In genomic region chr4:158319880-158320279, GRCh38 we compare ENCODE assay signal across 35 cellular contexts.
"Had no signal": no experiment of that assay in that cellular context is flagged by ENCODE, and none has a peak within 500 bp of the region (broad histone marks: within the 10 kb centered on the region; RNA-seq: fewer than 3 reads in every experiment).

No MANE protein-coding gene starts in this region.

- H3K9ac ChIP-seq: KMS-11 had no signal

- H3K4me3 ChIP-seq: MG63 had no signal

- DNase-seq: Karpas-422, Kasumi-1, MG63, MM.1S, MV-4-11, NCI-H1048, NCI-H1092, NCI-H1092 treated with DMSO at 0.1 percent for 48 hours, NCI-H1105, NCI-H1105 treated with DMSO at 0.1 percent for 48 hours, NCI-H1417, NCI-H1417 treated with DMSO at 0.1 percent for 48 hours, NCI-H1436, NCI-H1436 treated with DMSO at 0.1 percent for 48 hours, NCI-H146, NCI-H1694, NCI-H1694 treated with DMSO at 0.1 percent for 48 hours, NCI-H187, NCI-H187 treated with DMSO at 0.1 percent for 48 hours, NCI-H1930, NCI-H2029, NCI-H2029 treated with DMSO at 0.1 percent for 48 hours, NCI-H2081, NCI-H2081 treated with DMSO at 0.1 percent for 48 hours, NCI-H2107, NCI-H2171, NCI-H2171 treated with DMSO at 0.1 percent for 48 hours, NCI-H2227 treated with DMSO at 0.1 percent for 48 hours, NCI-H226, NCI-H345, NCI-H446, NCI-H446 treated with DMSO at 0.1 percent for 48 hours, NCI-H510A, NCI-H510A treated with DMSO at 0.1 percent for 48 hours had no signal

- H3K9me3 ChIP-seq: MG63 had no signal

- H3K27me3 ChIP-seq: MG63 had no signal

- H3K4me2 ChIP-seq: KMS-11 had no signal

- H3K27ac ChIP-seq: KMS-11 had no signal

- H3K36me3 ChIP-seq: MG63 had no signal
